In genomic region chr6:107730683-107731314, GRCh38 we compare ENCODE assay signal across 11 cellular contexts.
A peak's percentile ranks its signal among the peaks of the same experiment; 100 is the strongest.
DNase-seq lines count a peak whose midpoint lies in the region; ATAC-seq and TF ChIP-seq lines count a peak whose summit lies in the region.
"Had no signal": no experiment of that assay in that cellular context is flagged by ENCODE, and none has a peak within 500 bp of the region (broad histone marks: within the 10 kb centered on the region; RNA-seq: fewer than 3 reads in every experiment).

No MANE protein-coding gene starts in this region.

- H3K4me1 Mint-ChIP-seq in activated naive CD4-positive, alpha-beta T cell treated with anti-CD3 and anti-CD28 coated beads, Interleukin-2, amount 50 U/mL, for 24 hours = peaks cover 91% of the 10 kb centered on the region
- H3K4me1 Mint-ChIP-seq in activated T-cell treated with anti-CD3 and anti-CD28 coated beads, Interleukin-2, amount 50 U/mL, for 72 hours (ENCODE audit: low read depth) = peaks cover 90% of the 10 kb centered on the region

- in situ Hi-C loops in transverse colon (cut with MboI; ENCODE audit: low pct_ligation_motif_present in 1 of 4, low pct_unique_long_range_greater_than_20kb in 1 of 4, low sequenced_read_pairs in 3 of 4) (no loop called here), HAP-1 (cut with MboI; ENCODE audit: low sequenced_read_pairs) (no loop called here)

- WGBS in transverse colon (ENCODE audit: low coverage in 1 of 2), 2 donors = 48 to 57% methylated on average over 5 to 7 of the region's 7 CpGs
- WGBS in ovary, 3 donors = 74 to 83% (median 79%) methylated on average over 7 of the region's 7 CpGs

- peak overlapping the region; percentile 97 for H3K27ac Mint-ChIP-seq in activated naive CD4-positive, alpha-beta T cell treated with anti-CD3 and anti-CD28 coated beads, Interleukin-2, amount 50 U/mL, for 24 hours
- peak overlapping the region; percentile 94 for H3K27ac Mint-ChIP-seq in activated T-cell treated with anti-CD3 and anti-CD28 coated beads, Interleukin-2, amount 50 U/mL, for 72 hours

- no TSS peak for BruUV-seq in PC-9 (replicated peaks; lab: Mats Ljungman, UMichigan)

- H3K4me3 Mint-ChIP-seq in activated naive CD4-positive, alpha-beta T cell treated with anti-CD3 and anti-CD28 coated beads, Interleukin-2, amount 50 U/mL, for 24 hours = peak overlapping the region; percentile 95
- H3K4me3 Mint-ChIP-seq in activated T-cell treated with anti-CD3 and anti-CD28 coated beads, Interleukin-2, amount 50 U/mL, for 72 hours = peak overlapping the region; percentile 89 to 97

- POLR2A ChIA-PET in PC-9 (lab: Charles Lee; ENCODE audit: unreplicated experiment) = no interaction called here

- peaks cover 9% of the 10 kb centered on the region for H3K36me3 Mint-ChIP-seq in activated naive CD4-positive, alpha-beta T cell treated with anti-CD3 and anti-CD28 coated beads, Interleukin-2, amount 50 U/mL, for 24 hours
- H3K36me3 Mint-ChIP-seq in activated T-cell treated with anti-CD3 and anti-CD28 coated beads, Interleukin-2, amount 50 U/mL, for 72 hours (ENCODE audit: insufficient read depth in 2 of 2) = peaks cover 0 to 2% of the 10 kb centered on the region in 2 donors

- no peaks in the 10 kb centered on the region for H3K9me3 Mint-ChIP-seq in activated naive CD4-positive, alpha-beta T cell treated with anti-CD3 and anti-CD28 coated beads, Interleukin-2, amount 50 U/mL, for 24 hours
- no peaks in the 10 kb centered on the region for H3K9me3 Mint-ChIP-seq in activated T-cell treated with anti-CD3 and anti-CD28 coated beads, Interleukin-2, amount 50 U/mL, for 72 hours

- H3K4me3 ChIP-seq in transverse colon = peak overlapping the region in 3 of 4 donors; percentile 7 to 31 (median 9)
- H3K4me3 ChIP-seq in PC-9 = no peak overlapping the region
- H3K4me3 ChIP-seq in HAP-1 = no peak overlapping the region
- no peak overlapping the region for H3K4me3 ChIP-seq in ovary
- H3K4me3 ChIP-seq: lung had no signal

- no peaks in the 10 kb centered on the region for H3K9me2 ChIP-seq in PC-9 (ENCODE audit: insufficient read depth)

- H3K27me3 ChIP-seq in transverse colon (no peaks in the 10 kb centered on the region), PC-9 (ENCODE audit: insufficient read depth, low read depth) (peaks cover 64% of the 10 kb centered on the region), HAP-1 (ENCODE audit: low read depth) (peaks cover 6% of the 10 kb centered on the region; the same call in 1 of the 2 replicates), ovary (no peaks in the 10 kb centered on the region)

- H3F3A ChIP-seq in PC-9 (ENCODE audit: insufficient read depth, low read depth) = no peaks in the 10 kb centered on the region

- H3K27ac ChIP-seq in transverse colon = peak overlapping the region in 3 of 4 donors; percentile 11 to 57 (median 40)
- no peak overlapping the region for H3K27ac ChIP-seq in PC-9
- no peak overlapping the region for H3K27ac ChIP-seq in ovary

- no peaks in the 10 kb centered on the region for H3K27me3 Mint-ChIP-seq in activated naive CD4-positive, alpha-beta T cell treated with anti-CD3 and anti-CD28 coated beads, Interleukin-2, amount 50 U/mL, for 24 hours
- H3K27me3 Mint-ChIP-seq in activated T-cell treated with anti-CD3 and anti-CD28 coated beads, Interleukin-2, amount 50 U/mL, for 72 hours (ENCODE audit: low read depth) = no peaks in the 10 kb centered on the region

- H3K4me2 ChIP-seq in PC-9 = no peak overlapping the region; the same call in 1 of the 2 replicates

- no peak for DNase-seq in activated naive CD4-positive, alpha-beta T cell treated with anti-CD3 and anti-CD28 coated beads, Interleukin-2, amount 50 U/mL, for 16 hours
- DNase-seq in activated T-cell treated with anti-CD3 and anti-CD28 coated beads, Interleukin-2, amount 50 U/mL, for 72 hours = no peak
- DNase-seq in left kidney (ENCODE audit: low read depth, low spot score) (peak; percentile 38), transverse colon (no peak), PC-9 (no peak), HAP-1 (ENCODE audit: low spot score in 2 of 2) (no peak), ovary (no peak)
- DNase-seq: heart left ventricle, posterior cingulate gyrus had no signal

- TF ChIP-seq POLR2A in transverse colon (IDR thresholded peaks at IDR 0.05) (no peak), ovary (IDR thresholded peaks at IDR 0.05) (no peak)

- H4K20me1 ChIP-seq in PC-9 (ENCODE audit: insufficient read depth) = no peaks in the 10 kb centered on the region

- ATAC-seq in activated T-cell treated with anti-CD3 and anti-CD28 coated beads, Interleukin-2, amount 50 U/mL, for 72 hours (replicated peaks in 1 of 2) = no peak
- ATAC-seq: heart left ventricle had no signal

- no peak overlapping the region for H2AFZ ChIP-seq in PC-9

- H3K4me1 ChIP-seq in transverse colon = peaks cover 0 to 17% (median 9%) of the 10 kb centered on the region in 4 donors
- H3K4me1 ChIP-seq in PC-9 (replicated peaks; ENCODE audit: insufficient read depth) = no peaks in the 10 kb centered on the region
- H3K4me1 ChIP-seq in HAP-1 = no peaks in the 10 kb centered on the region
- no peaks in the 10 kb centered on the region for H3K4me1 ChIP-seq in ovary (ENCODE audit: insufficient read depth)

- no peak for TF ChIP-seq EP300 in transverse colon (IDR thresholded peaks at IDR 0.05; ENCODE audit: low read depth)
- TF ChIP-seq EP300 in ovary (IDR thresholded peaks at IDR 0.05) = no peak

- intact Hi-C loops in transverse colon (cut with DNase I; ENCODE audit: low total_unique reads) = no loop called here
- intact Hi-C loops in PC-9 (cut with micrococcal nuclease; ENCODE audit: unreplicated experiment) = no loop called here
- intact Hi-C loops in ovary (cut with DNase I) = no loop called here

- H3K9me3 ChIP-seq in transverse colon (no peaks in the 10 kb centered on the region), PC-9 (ENCODE audit: insufficient read depth, low read depth) (no peaks in the 10 kb centered on the region), HAP-1 (no peaks in the 10 kb centered on the region), ovary (no peaks in the 10 kb centered on the region)
- H3K9me3 ChIP-seq: heart left ventricle had no signal

- H3K79me2 ChIP-seq in PC-9 (ENCODE audit: low read depth) = no peaks in the 10 kb centered on the region

- TF ChIP-seq CTCF in transverse colon (IDR thresholded peaks at IDR 0.05) = no peak
- TF ChIP-seq CTCF in PC-9 (conservative IDR thresholded peaks at IDR 0.05) = no peak
- TF ChIP-seq CTCF in ovary (IDR thresholded peaks at IDR 0.05) = no peak

- CTCF ChIA-PET in PC-9 (lab: Charles Lee) = no interaction called here

- H3K36me3 ChIP-seq in transverse colon = no peaks in the 10 kb centered on the region
- H3K36me3 ChIP-seq in PC-9 (ENCODE audit: low read depth) = no peaks in the 10 kb centered on the region
- H3K36me3 ChIP-seq in HAP-1 (replicated peaks) = no peaks in the 10 kb centered on the region
- no peaks in the 10 kb centered on the region for H3K36me3 ChIP-seq in ovary
- H3K36me3 ChIP-seq: heart left ventricle had no signal

Comparison
In these comparisons a context has a peak if more than half of its experiments do, and no peak if none do; other contexts are left out.
1. H3K27ac ChIP-seq: peak in transverse colon (3 of 4); none in PC-9 (single experiment) and ovary (0 of 2).
2. H3K4me3 ChIP-seq: peak in transverse colon (3 of 4); none in PC-9 (single experiment), HAP-1 (single experiment) and ovary (single experiment).